ENCODE assay signal across 25 cellular contexts in genomic region chr13:93981578-93981977, GRCh38.
"Had no signal": no experiment of that assay in that cellular context is flagged by ENCODE, and none has a peak within 500 bp of the region (broad histone marks: within the 10 kb centered on the region; RNA-seq: fewer than 3 reads in every experiment).

No MANE protein-coding gene starts in this region.

- DNase-seq: hippocampal formation; kidney; left colon; left lung; lower lobe of right lung; mammary epithelial cell; mesenchymal stem cell; naive B cell; natural killer cell; nephron progenitor cell; ovary; right lobe of liver; spleen; stimulated activated CD4-positive, alpha-beta T cell treated with anti-CD3 and anti-CD28 coated beads, Interleukin-4, amount 100 ng/mL, for 24 hours; stimulated activated naive CD4-positive, alpha-beta T cell; tibial artery; trophoblast cell; upper lobe of right lung had no signal

- H3K9me3 ChIP-seq: left lung, lower lobe of right lung, ovary, right atrium auricular region, right lobe of liver, suprapubic skin, thoracic aorta, tibial artery, upper lobe of right lung had no signal

- H3K4me1 ChIP-seq: left lung, lower lobe of right lung, right atrium auricular region, right lobe of liver, spleen, tibial artery, upper lobe of right lung had no signal

- H3K27me3 ChIP-seq: left lung, ovary, right atrium auricular region, right lobe of liver, spleen, suprapubic skin, tibial artery, upper lobe of right lung had no signal

- H3K4me3 Mint-ChIP-seq: mesothelial cell of epicardium; naive B cell; natural killer cell; nephron progenitor cell; stimulated activated effector memory CD8-positive, alpha-beta T cell treated with anti-CD3 and anti-CD28 coated beads, Interleukin-12 subunit alpha, Interleukin-12 subunit beta, amount 100 ng/mL, for 72 hours; stimulated activated naive CD8-positive, alpha-beta T cell treated with anti-CD3 and anti-CD28 coated beads, Interleukin-15, Interleukin-2, amounts not matched to agents 100 ng/mL and 50 ng/mL, for 24 hours had no signal

- H3K36me3 ChIP-seq: left lung, lower lobe of right lung, ovary, right atrium auricular region, right lobe of liver, spleen, suprapubic skin, thoracic aorta, tibial artery, upper lobe of right lung had no signal

- H3K27me3 Mint-ChIP-seq: progenitor cell of endocrine pancreas had no signal

- H3K36me3 Mint-ChIP-seq: naive B cell; natural killer cell; stimulated activated effector memory CD8-positive, alpha-beta T cell treated with anti-CD3 and anti-CD28 coated beads, Interleukin-12 subunit alpha, Interleukin-12 subunit beta, amount 100 ng/mL, for 72 hours had no signal

- H3K4me3 ChIP-seq: left lung, lower lobe of right lung, ovary, right atrium auricular region, right lobe of liver, spleen, suprapubic skin, thoracic aorta, tibial artery, upper lobe of right lung had no signal

- H3K4me1 Mint-ChIP-seq: naive B cell; natural killer cell; stimulated activated effector memory CD8-positive, alpha-beta T cell treated with anti-CD3 and anti-CD28 coated beads, Interleukin-12 subunit alpha, Interleukin-12 subunit beta, amount 100 ng/mL, for 72 hours had no signal

- H3K27ac Mint-ChIP-seq: mesothelial cell of epicardium; naive B cell; natural killer cell; progenitor cell of endocrine pancreas; stimulated activated effector memory CD8-positive, alpha-beta T cell treated with anti-CD3 and anti-CD28 coated beads, Interleukin-12 subunit alpha, Interleukin-12 subunit beta, amount 100 ng/mL, for 72 hours; stimulated activated naive CD8-positive, alpha-beta T cell treated with anti-CD3 and anti-CD28 coated beads, Interleukin-15, Interleukin-2, amounts not matched to agents 100 ng/mL and 50 ng/mL, for 24 hours had no signal

- H3K9me3 Mint-ChIP-seq: stimulated activated effector memory CD8-positive, alpha-beta T cell treated with anti-CD3 and anti-CD28 coated beads, Interleukin-12 subunit alpha, Interleukin-12 subunit beta, amount 100 ng/mL, for 72 hours; stimulated activated naive CD8-positive, alpha-beta T cell treated with anti-CD3 and anti-CD28 coated beads, Interleukin-15, Interleukin-2, amounts not matched to agents 100 ng/mL and 50 ng/mL, for 24 hours had no signal

- H3K27ac ChIP-seq: left lung, lower lobe of right lung, ovary, right atrium auricular region, right lobe of liver, spleen, suprapubic skin, thoracic aorta, tibial artery, upper lobe of right lung had no signal
